ENCODE assay signal across 34 cellular contexts in genomic region chr18:54999016-54999415, GRCh38.
"Had no signal": no experiment of that assay in that cellular context is flagged by ENCODE, and none has a peak within 500 bp of the region (broad histone marks: within the 10 kb centered on the region; RNA-seq: fewer than 3 reads in every experiment).

No MANE protein-coding gene starts in this region.

- H3K4me2 ChIP-seq: KMS-11 had no signal

- H3K27me3 ChIP-seq: MG63 had no signal

- H3K9me3 ChIP-seq: MG63 had no signal

- DNase-seq: Karpas-422, Kasumi-1, MG63, MM.1S, MV-4-11, NCI-H1048, NCI-H1092, NCI-H1092 treated with DMSO at 0.1 percent for 48 hours, NCI-H1105, NCI-H1105 treated with DMSO at 0.1 percent for 48 hours, NCI-H1417, NCI-H1417 treated with DMSO at 0.1 percent for 48 hours, NCI-H1436, NCI-H1436 treated with DMSO at 0.1 percent for 48 hours, NCI-H146, NCI-H1694, NCI-H1694 treated with DMSO at 0.1 percent for 48 hours, NCI-H187, NCI-H187 treated with DMSO at 0.1 percent for 48 hours, NCI-H1930, NCI-H2029, NCI-H2029 treated with DMSO at 0.1 percent for 48 hours, NCI-H2081, NCI-H2081 treated with DMSO at 0.1 percent for 48 hours, NCI-H2107, NCI-H2171, NCI-H2171 treated with DMSO at 0.1 percent for 48 hours, NCI-H2227 treated with DMSO at 0.1 percent for 48 hours, NCI-H226, NCI-H345, NCI-H446, NCI-H446 treated with DMSO at 0.1 percent for 48 hours, NCI-H510A had no signal

- H3K27ac ChIP-seq: KMS-11 had no signal

- H3K4me3 ChIP-seq: MG63 had no signal

- H3K36me3 ChIP-seq: MG63 had no signal

- H3K9ac ChIP-seq: KMS-11 had no signal
